8 cellular contexts compared by ENCODE assay signal in genomic region chr13:24220086-24220703, GRCh38. TPM values are rescaled to one million over a fixed set of nuclear protein-coding genes. Genes with fewer than 3 reads are reported as not detected.
A peak's percentile ranks its signal among the peaks of the same experiment; 100 is the strongest.
DNase-seq lines count a peak whose midpoint lies in the region; ATAC-seq and TF ChIP-seq lines count a peak whose summit lies in the region.

No MANE protein-coding gene starts in this region.

- no peaks in the 10 kb centered on the region for H3K9me3 Mint-ChIP-seq in activated naive CD8-positive, alpha-beta T cell treated with anti-CD3 and anti-CD28 coated beads, Interleukin-2, amount 50 U/mL, for 24 hours

- no peak overlapping the region for H3K4me3 Mint-ChIP-seq in activated naive CD8-positive, alpha-beta T cell treated with anti-CD3 and anti-CD28 coated beads, Interleukin-2, amount 50 U/mL, for 24 hours

- no peak for TF ChIP-seq POLR2A in Peyer's patch (IDR thresholded peaks at IDR 0.05)

- H3K4me1 Mint-ChIP-seq in activated naive CD8-positive, alpha-beta T cell treated with anti-CD3 and anti-CD28 coated beads, Interleukin-2, amount 50 U/mL, for 24 hours = peaks cover 52% of the 10 kb centered on the region

- no peak overlapping the region for H3K4me3 ChIP-seq in Peyer's patch
- H3K4me3 ChIP-seq in cardiac muscle cell = no peak overlapping the region

- peak overlapping the region in 1 of 4 donors; percentile 19 for H3K27ac ChIP-seq in Peyer's patch
- no peak overlapping the region for H3K27ac ChIP-seq in cardiac muscle cell

- peak; percentile 42 to 97 (median 86) for TF ChIP-seq CTCF in Peyer's patch (IDR thresholded peaks at IDR 0.05)
- TF ChIP-seq CTCF in cardiac muscle cell (IDR thresholded peaks at IDR 0.05; ENCODE audit: low read depth, low read length) = peak; percentile 72

- peak; percentile 93 for DNase-seq in Ammon's horn (ENCODE audit: low spot score)
- DNase-seq in LHCN-M2 (ENCODE audit: low read depth) = peak; percentile 80
- DNase-seq in Peyer's patch = peak in 2 of 3 donors; percentile 40 to 77
- DNase-seq in activated naive CD8-positive, alpha-beta T cell treated with anti-CD3 and anti-CD28 coated beads, Interleukin-2, amount 50 U/mL, for 24 hours = peak; percentile 45
- peak; percentile 86 to 92 for DNase-seq in cardiac muscle cell (ENCODE audit: low read depth in 1 of 2, low spot score in 1 of 2)
- peak; percentile 52 for DNase-seq in pulmonary artery endothelial cell (ENCODE audit: low read depth, low spot score)
- DNase-seq in activated effector memory CD4-positive, alpha-beta T cell treated with anti-CD3 and anti-CD28 coated beads, Interleukin-2, amount 50 U/mL, for 16 hours = no peak

- H3K27me3 ChIP-seq in Peyer's patch (no peaks in the 10 kb centered on the region), cardiac muscle cell (no peaks in the 10 kb centered on the region)

- H3K4me1 ChIP-seq in Peyer's patch (peaks cover 0 to 37% (median 6%) of the 10 kb centered on the region in 4 donors), cardiac muscle cell (ENCODE audit: low read depth) (no peaks in the 10 kb centered on the region)

- ATAC-seq in GM18519 (IDR thresholded peaks at IDR 0.05; ENCODE audit: low FRiP score, unreplicated experiment) = peak; percentile 49
- ATAC-seq in activated naive CD8-positive, alpha-beta T cell treated with anti-CD3 and anti-CD28 coated beads, Interleukin-2, amount 50 U/mL, for 24 hours = peak; percentile 90

- H3K27me3 Mint-ChIP-seq in activated naive CD8-positive, alpha-beta T cell treated with anti-CD3 and anti-CD28 coated beads, Interleukin-2, amount 50 U/mL, for 24 hours = no peaks in the 10 kb centered on the region

- no peak overlapping the region for H3K27ac Mint-ChIP-seq in activated naive CD8-positive, alpha-beta T cell treated with anti-CD3 and anti-CD28 coated beads, Interleukin-2, amount 50 U/mL, for 24 hours

- peaks cover 2% of the 10 kb centered on the region for H3K36me3 Mint-ChIP-seq in activated naive CD8-positive, alpha-beta T cell treated with anti-CD3 and anti-CD28 coated beads, Interleukin-2, amount 50 U/mL, for 24 hours (ENCODE audit: low read depth)

- H3K9me3 ChIP-seq in Peyer's patch (no peaks in the 10 kb centered on the region), cardiac muscle cell (ENCODE audit: low read depth) (no peaks in the 10 kb centered on the region)

- H3K36me3 ChIP-seq in Peyer's patch = peaks cover 0 to 23% (median 0%) of the 10 kb centered on the region in 3 donors
- H3K36me3 ChIP-seq in cardiac muscle cell = no peaks in the 10 kb centered on the region

RNA-seq across cellular contexts. Expression of gene SPATA13, which starts 59.7 kb away (rescaled TPM):
- total RNA-seq in LHCN-M2 (2014; rRNA removed) (9.4 and 12.1 TPM in 2 replicates), Peyer's patch (100 to 1,000 TPM in 3 of 4 donors, 10 to 100 TPM in 1; 77.1 to 191 (median 141) TPM), cardiac muscle cell (13.0 and 23.3 TPM in 2 replicates), pulmonary artery endothelial cell (5.7 and 8.0 TPM in 2 replicates)
- 2.4 TPM for polyA plus RNA-seq in LHCN-M2 (2012)
- 3.9 and 5.3 TPM in 2 replicates for polyA plus RNA-seq in cardiac muscle cell
